1 cellular context compared by ENCODE assay signal in the genomic region with DNA sequence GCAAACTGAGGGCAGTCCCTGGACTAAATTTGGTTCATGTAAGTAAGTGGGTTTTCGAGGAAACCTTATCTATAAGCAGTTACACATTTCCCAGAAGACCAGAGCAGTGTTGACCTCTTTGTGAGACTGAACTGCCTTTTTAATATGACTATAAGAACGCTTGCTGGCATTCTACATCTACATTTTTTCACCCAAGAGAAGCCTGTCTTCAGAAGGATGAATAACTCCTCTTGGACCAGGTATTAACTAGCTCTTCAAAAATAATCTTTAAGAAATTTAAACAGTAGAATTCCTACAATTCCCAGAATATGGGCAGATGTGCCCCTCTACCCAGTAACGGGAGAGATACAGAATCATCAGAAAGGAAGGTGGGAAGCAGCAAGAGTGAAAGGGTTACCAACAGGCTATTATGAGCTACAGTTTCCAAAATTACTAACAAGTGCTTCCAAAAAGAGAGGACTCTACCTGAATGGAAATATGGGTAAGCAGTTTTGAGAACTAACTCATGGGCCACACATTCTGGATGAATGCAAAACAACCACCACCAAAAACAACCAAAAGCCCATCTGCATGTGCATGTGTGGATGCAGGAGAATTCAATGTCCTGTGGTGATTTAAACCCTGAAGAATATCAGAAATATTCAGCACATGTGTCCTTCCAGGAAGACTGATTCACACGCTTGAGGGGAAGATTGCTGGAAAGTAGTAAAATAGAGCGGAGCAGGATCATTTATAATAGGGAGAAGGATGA.
TF ChIP-seq lines count a peak whose summit lies in the region.

No MANE protein-coding gene starts in this region.

TF ChIP-seq in K562, 482 proteins besides CTCF, POLR2A, EP300 and RAD21 (continued from another document and continues in another):
- TF ChIP-seq, protein P1, sequence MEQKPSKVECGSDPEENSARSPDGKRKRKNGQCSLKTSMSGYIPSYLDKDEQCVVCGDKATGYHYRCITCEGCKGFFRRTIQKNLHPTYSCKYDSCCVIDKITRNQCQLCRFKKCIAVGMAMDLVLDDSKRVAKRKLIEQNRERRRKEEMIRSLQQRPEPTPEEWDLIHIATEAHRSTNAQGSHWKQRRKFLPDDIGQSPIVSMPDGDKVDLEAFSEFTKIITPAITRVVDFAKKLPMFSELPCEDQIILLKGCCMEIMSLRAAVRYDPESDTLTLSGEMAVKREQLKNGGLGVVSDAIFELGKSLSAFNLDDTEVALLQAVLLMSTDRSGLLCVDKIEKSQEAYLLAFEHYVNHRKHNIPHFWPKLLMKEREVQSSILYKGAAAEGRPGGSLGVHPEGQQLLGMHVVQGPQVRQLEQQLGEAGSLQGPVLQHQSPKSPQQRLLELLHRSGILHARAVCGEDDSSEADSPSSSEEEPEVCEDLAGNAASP (IDR thresholded peaks at IDR 0.05): no peak
- TF ChIP-seq, protein P2, sequence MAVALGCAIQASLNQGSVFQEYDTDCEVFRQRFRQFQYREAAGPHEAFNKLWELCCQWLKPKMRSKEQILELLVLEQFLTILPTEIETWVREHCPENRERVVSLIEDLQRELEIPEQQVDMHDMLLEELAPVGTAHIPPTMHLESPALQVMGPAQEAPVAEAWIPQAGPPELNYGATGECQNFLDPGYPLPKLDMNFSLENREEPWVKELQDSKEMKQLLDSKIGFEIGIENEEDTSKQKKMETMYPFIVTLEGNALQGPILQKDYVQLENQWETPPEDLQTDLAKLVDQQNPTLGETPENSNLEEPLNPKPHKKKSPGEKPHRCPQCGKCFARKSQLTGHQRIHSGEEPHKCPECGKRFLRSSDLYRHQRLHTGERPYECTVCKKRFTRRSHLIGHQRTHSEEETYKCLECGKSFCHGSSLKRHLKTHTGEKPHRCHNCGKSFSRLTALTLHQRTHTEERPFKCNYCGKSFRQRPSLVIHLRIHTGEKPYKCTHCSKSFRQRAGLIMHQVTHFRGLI (CRISPR knock-in tag; IDR thresholded peaks at IDR 0.05): no peak
- TF ChIP-seq NBN (IDR thresholded peaks at IDR 0.05; ENCODE audit: low read depth) (no peak; the same call in 1 of the 2 replicates), PRPF4 (IDR thresholded peaks at IDR 0.05; ENCODE audit: insufficient read depth, low read depth, low read length, poor library complexity, severe bottlenecking) (no peak), CBX5 (IDR thresholded peaks at IDR 0.05; ENCODE audit: borderline replicate concordance, low read depth) (no peak), CTBP1 (IDR thresholded peaks at IDR 0.05; ENCODE audit: borderline replicate concordance) (no peak), EGR1 (conservative IDR thresholded peaks at IDR 0.05) (no peak), NFE2L1 (tag; IDR thresholded peaks at IDR 0.05; ENCODE audit: borderline replicate concordance, low read depth) (no peak), SMARCE1 (IDR thresholded peaks at IDR 0.05) (peak; percentile 34; the same call in 1 of the 2 replicates), ZNF175 (CRISPR knock-in tag; IDR thresholded peaks at IDR 0.05; ENCODE audit: low read depth) (0 out of 2 replicates have a peak, but pooled peaks have one; percentile 22), PPARD (CRISPR knock-in tag; IDR thresholded peaks at IDR 0.05) (no peak), FOSL1 (tag; conservative IDR thresholded peaks at IDR 0.05) (no peak), POLR2AphosphoS5 (IDR thresholded peaks at IDR 0.05; ENCODE audit: control insufficient read depth, insufficient read depth, low read depth, low read length) (0 out of 2 replicates have a peak, but pooled peaks have one; percentile 29), MAFG (tag; conservative IDR thresholded peaks at IDR 0.05) (no peak), YBX1 (IDR thresholded peaks at IDR 0.05) (no peak), NCOA4 (IDR thresholded peaks at IDR 0.05; ENCODE audit: partially characterized antibody) (no peak), ZNF644 (tag; IDR thresholded peaks at IDR 0.05; ENCODE audit: low read depth) (no peak), ZNF589 (CRISPR knock-in tag; IDR thresholded peaks at IDR 0.05; ENCODE audit: low read depth) (0 out of 2 replicates have a peak, but pooled peaks have one; percentile 22), KLF13 (tag; IDR thresholded peaks at IDR 0.05; ENCODE audit: borderline replicate concordance, low read depth) (no peak), ZNF311 (CRISPR knock-in tag; IDR thresholded peaks at IDR 0.05) (no peak), ZNF764 (CRISPR knock-in tag; IDR thresholded peaks at IDR 0.05; ENCODE audit: low read depth) (no peak), OTX1 (CRISPR knock-in tag; IDR thresholded peaks at IDR 0.05) (no peak), ZNF165 (CRISPR knock-in tag; IDR thresholded peaks at IDR 0.05; ENCODE audit: borderline replicate concordance) (no peak), CHCHD3 (CRISPR knock-in tag; IDR thresholded peaks at IDR 0.05) (no peak), PHF21A (IDR thresholded peaks at IDR 0.05; ENCODE audit: borderline replicate concordance, low read depth) (no peak), MAZ (CRISPR knock-in tag; conservative IDR thresholded peaks at IDR 0.05 in 1 of 2, IDR thresholded peaks at IDR 0.05 in 1 of 2) (no peak), YY1 (IDR thresholded peaks at IDR 0.05; ENCODE audit: borderline replicate concordance in 1 of 3, control insufficient read depth in 1 of 3, extremely low read depth in 1 of 3, insufficient read depth in 3 of 3, insufficient read length in 1 of 3, insufficient replicate concordance in 2 of 3, low read depth in 1 of 3, low read length in 2 of 3) (no peak), SRF (CRISPR knock-in tag; IDR thresholded peaks at IDR 0.05) (no peak), TAF15 (IDR thresholded peaks at IDR 0.05; ENCODE audit: low read depth, low read length) (no peak)
- TF ChIP-seq, protein P3, sequence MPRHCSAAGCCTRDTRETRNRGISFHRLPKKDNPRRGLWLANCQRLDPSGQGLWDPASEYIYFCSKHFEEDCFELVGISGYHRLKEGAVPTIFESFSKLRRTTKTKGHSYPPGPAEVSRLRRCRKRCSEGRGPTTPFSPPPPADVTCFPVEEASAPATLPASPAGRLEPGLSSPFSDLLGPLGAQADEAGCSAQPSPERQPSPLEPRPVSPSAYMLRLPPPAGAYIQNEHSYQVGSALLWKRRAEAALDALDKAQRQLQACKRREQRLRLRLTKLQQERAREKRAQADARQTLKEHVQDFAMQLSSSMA (CRISPR knock-in tag; IDR thresholded peaks at IDR 0.05): no peak
- TF ChIP-seq, protein P4, sequence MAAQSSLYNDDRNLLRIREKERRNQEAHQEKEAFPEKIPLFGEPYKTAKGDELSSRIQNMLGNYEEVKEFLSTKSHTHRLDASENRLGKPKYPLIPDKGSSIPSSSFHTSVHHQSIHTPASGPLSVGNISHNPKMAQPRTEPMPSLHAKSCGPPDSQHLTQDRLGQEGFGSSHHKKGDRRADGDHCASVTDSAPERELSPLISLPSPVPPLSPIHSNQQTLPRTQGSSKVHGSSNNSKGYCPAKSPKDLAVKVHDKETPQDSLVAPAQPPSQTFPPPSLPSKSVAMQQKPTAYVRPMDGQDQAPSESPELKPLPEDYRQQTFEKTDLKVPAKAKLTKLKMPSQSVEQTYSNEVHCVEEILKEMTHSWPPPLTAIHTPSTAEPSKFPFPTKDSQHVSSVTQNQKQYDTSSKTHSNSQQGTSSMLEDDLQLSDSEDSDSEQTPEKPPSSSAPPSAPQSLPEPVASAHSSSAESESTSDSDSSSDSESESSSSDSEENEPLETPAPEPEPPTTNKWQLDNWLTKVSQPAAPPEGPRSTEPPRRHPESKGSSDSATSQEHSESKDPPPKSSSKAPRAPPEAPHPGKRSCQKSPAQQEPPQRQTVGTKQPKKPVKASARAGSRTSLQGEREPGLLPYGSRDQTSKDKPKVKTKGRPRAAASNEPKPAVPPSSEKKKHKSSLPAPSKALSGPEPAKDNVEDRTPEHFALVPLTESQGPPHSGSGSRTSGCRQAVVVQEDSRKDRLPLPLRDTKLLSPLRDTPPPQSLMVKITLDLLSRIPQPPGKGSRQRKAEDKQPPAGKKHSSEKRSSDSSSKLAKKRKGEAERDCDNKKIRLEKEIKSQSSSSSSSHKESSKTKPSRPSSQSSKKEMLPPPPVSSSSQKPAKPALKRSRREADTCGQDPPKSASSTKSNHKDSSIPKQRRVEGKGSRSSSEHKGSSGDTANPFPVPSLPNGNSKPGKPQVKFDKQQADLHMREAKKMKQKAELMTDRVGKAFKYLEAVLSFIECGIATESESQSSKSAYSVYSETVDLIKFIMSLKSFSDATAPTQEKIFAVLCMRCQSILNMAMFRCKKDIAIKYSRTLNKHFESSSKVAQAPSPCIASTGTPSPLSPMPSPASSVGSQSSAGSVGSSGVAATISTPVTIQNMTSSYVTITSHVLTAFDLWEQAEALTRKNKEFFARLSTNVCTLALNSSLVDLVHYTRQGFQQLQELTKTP (IDR thresholded peaks at IDR 0.05; ENCODE audit: low read depth in 1 of 2, partially characterized antibody in 2 of 2): no peak
- TF ChIP-seq, protein P5, sequence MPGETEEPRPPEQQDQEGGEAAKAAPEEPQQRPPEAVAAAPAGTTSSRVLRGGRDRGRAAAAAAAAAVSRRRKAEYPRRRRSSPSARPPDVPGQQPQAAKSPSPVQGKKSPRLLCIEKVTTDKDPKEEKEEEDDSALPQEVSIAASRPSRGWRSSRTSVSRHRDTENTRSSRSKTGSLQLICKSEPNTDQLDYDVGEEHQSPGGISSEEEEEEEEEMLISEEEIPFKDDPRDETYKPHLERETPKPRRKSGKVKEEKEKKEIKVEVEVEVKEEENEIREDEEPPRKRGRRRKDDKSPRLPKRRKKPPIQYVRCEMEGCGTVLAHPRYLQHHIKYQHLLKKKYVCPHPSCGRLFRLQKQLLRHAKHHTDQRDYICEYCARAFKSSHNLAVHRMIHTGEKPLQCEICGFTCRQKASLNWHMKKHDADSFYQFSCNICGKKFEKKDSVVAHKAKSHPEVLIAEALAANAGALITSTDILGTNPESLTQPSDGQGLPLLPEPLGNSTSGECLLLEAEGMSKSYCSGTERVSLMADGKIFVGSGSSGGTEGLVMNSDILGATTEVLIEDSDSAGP (CRISPR knock-in tag; IDR thresholded peaks at IDR 0.05): no peak
- TF ChIP-seq, protein P6, sequence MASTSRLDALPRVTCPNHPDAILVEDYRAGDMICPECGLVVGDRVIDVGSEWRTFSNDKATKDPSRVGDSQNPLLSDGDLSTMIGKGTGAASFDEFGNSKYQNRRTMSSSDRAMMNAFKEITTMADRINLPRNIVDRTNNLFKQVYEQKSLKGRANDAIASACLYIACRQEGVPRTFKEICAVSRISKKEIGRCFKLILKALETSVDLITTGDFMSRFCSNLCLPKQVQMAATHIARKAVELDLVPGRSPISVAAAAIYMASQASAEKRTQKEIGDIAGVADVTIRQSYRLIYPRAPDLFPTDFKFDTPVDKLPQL (IDR thresholded peaks at IDR 0.05; ENCODE audit: extremely low read depth, insufficient read length): no peak
- TF ChIP-seq, protein P7, sequence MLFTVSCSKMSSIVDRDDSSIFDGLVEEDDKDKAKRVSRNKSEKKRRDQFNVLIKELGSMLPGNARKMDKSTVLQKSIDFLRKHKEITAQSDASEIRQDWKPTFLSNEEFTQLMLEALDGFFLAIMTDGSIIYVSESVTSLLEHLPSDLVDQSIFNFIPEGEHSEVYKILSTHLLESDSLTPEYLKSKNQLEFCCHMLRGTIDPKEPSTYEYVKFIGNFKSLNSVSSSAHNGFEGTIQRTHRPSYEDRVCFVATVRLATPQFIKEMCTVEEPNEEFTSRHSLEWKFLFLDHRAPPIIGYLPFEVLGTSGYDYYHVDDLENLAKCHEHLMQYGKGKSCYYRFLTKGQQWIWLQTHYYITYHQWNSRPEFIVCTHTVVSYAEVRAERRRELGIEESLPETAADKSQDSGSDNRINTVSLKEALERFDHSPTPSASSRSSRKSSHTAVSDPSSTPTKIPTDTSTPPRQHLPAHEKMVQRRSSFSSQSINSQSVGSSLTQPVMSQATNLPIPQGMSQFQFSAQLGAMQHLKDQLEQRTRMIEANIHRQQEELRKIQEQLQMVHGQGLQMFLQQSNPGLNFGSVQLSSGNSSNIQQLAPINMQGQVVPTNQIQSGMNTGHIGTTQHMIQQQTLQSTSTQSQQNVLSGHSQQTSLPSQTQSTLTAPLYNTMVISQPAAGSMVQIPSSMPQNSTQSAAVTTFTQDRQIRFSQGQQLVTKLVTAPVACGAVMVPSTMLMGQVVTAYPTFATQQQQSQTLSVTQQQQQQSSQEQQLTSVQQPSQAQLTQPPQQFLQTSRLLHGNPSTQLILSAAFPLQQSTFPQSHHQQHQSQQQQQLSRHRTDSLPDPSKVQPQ (CRISPR knock-in tag; IDR thresholded peaks at IDR 0.05; ENCODE audit: borderline replicate concordance): no peak
- TF ChIP-seq, protein P8, sequence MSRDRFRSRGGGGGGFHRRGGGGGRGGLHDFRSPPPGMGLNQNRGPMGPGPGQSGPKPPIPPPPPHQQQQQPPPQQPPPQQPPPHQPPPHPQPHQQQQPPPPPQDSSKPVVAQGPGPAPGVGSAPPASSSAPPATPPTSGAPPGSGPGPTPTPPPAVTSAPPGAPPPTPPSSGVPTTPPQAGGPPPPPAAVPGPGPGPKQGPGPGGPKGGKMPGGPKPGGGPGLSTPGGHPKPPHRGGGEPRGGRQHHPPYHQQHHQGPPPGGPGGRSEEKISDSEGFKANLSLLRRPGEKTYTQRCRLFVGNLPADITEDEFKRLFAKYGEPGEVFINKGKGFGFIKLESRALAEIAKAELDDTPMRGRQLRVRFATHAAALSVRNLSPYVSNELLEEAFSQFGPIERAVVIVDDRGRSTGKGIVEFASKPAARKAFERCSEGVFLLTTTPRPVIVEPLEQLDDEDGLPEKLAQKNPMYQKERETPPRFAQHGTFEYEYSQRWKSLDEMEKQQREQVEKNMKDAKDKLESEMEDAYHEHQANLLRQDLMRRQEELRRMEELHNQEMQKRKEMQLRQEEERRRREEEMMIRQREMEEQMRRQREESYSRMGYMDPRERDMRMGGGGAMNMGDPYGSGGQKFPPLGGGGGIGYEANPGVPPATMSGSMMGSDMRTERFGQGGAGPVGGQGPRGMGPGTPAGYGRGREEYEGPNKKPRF (IDR thresholded peaks at IDR 0.05; ENCODE audit: low read depth, low read length): no peak
- TF ChIP-seq, protein P9, sequence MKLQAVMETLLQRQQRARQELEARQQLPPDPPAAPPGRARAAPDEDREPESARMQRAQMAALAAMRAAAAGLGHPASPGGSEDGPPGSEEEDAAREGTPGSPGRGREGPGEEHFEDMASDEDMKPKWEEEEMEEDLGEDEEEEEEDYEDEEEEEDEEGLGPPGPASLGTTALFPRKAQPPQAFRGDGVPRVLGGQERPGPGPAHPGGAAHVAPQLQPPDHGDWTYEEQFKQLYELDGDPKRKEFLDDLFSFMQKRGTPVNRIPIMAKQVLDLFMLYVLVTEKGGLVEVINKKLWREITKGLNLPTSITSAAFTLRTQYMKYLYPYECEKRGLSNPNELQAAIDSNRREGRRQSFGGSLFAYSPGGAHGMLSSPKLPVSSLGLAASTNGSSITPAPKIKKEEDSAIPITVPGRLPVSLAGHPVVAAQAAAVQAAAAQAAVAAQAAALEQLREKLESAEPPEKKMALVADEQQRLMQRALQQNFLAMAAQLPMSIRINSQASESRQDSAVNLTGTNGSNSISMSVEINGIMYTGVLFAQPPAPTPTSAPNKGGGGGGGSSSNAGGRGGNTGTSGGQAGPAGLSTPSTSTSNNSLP (IDR thresholded peaks at IDR 0.05; ENCODE audit: borderline replicate concordance, low read depth, low read length): no peak
